Comparison of ENCODE assay signal across 29 cellular contexts in genomic region chr2:209519911-209520310, GRCh38.
DNase-seq lines count a peak whose midpoint lies in the region; ATAC-seq, FAIRE-seq and TF ChIP-seq lines count a peak whose summit lies in the region.
"Had no signal": no experiment of that assay in that cellular context is flagged by ENCODE, and none has a peak within 500 bp of the region (broad histone marks: within the 10 kb centered on the region; RNA-seq: fewer than 3 reads in every experiment).

No MANE protein-coding gene starts in this region.

- intact Hi-C loops in pancreas (cut with DNase I) = no loop called here

- TF ChIP-seq POLR2A in H1 (IDR thresholded peaks at IDR 0.05; ENCODE audit: control extremely low read depth in 1 of 2, low read depth in 2 of 2, low read length in 2 of 2) (no peak), H54 (IDR thresholded peaks at IDR 0.05; ENCODE audit: low read depth, low read length) (no peak)

- H4K8ac ChIP-seq in H1 (ENCODE audit: extremely low read depth, insufficient read depth, low read length) = no peak overlapping the region

- no peak overlapping the region for H4K5ac ChIP-seq in H1 (ENCODE audit: insufficient read length, low read depth, low read length)

- no peak overlapping the region for H3K56ac ChIP-seq in H1 (replicated peaks; ENCODE audit: insufficient read length, low read depth, low read length)

- no peak overlapping the region for H2BK5ac ChIP-seq in H1 (ENCODE audit: low read depth, low read length)

- H4K20me1 ChIP-seq in H1 (replicated peaks in 1 of 2; ENCODE audit: control insufficient read depth in 1 of 2, insufficient read depth in 2 of 2, low read length in 2 of 2) = peaks cover 0 to 2% of the 10 kb centered on the region in 2 experiments

- H2AFZ ChIP-seq in H1 (ENCODE audit: low read length) = no peak overlapping the region
- H2AFZ ChIP-seq: neural progenitor cell had no signal

- no peaks in the 10 kb centered on the region for H3K79me1 ChIP-seq in H1 (ENCODE audit: low read depth, low read length)

- no peak overlapping the region for H2BK12ac ChIP-seq in H1 (ENCODE audit: low read depth, low read length)

- H3K4me3 ChIP-seq in H1 (ENCODE audit: extremely low read depth in 1 of 4, insufficient read depth in 2 of 4, low read depth in 3 of 4, low read length in 4 of 4) (peak overlapping the region in 1 of 4 experiments; percentile 8; a peak in 1 of 8 replicates), pancreas (no peak overlapping the region)
- H3K4me3 ChIP-seq: neural progenitor cell, Peyer's patch, SJCRH30, tibial artery had no signal

- no peaks in the 10 kb centered on the region for H3K23me2 ChIP-seq in H1 (ENCODE audit: low read depth, low read length)

- no peaks in the 10 kb centered on the region for H3K79me2 ChIP-seq in H1 (ENCODE audit: control insufficient read depth in 1 of 2, insufficient read depth in 2 of 2, low read length in 2 of 2)

- no peak overlapping the region for H3K18ac ChIP-seq in H1 (ENCODE audit: extremely low read depth, low read length)

- no peaks in the 10 kb centered on the region for H3K36me3 ChIP-seq in H1 (ENCODE audit: control insufficient read depth in 2 of 4, insufficient read depth in 4 of 4, low read length in 3 of 4)
- no peaks in the 10 kb centered on the region for H3K36me3 ChIP-seq in pancreas
- H3K36me3 ChIP-seq: neural progenitor cell, Peyer's patch, SJCRH30, tibial artery had no signal

- H3K9me3 ChIP-seq in H1 (ENCODE audit: insufficient read depth in 2 of 2, low read depth in 1 of 2, low read length in 1 of 2) (peaks cover 3 to 4% of the 10 kb centered on the region in 2 experiments; a peak in 2 of 4 replicates), pancreas (no peaks in the 10 kb centered on the region)
- H3K9me3 ChIP-seq: Peyer's patch, SJCRH30, tibial artery had no signal

- no peak overlapping the region for H3K4ac ChIP-seq in H1 (replicated peaks; ENCODE audit: insufficient read length, low read depth, low read length)

- H3K9ac ChIP-seq in H1 (replicated peaks in 1 of 4; ENCODE audit: extremely low read depth in 1 of 4, low read depth in 3 of 4, low read length in 3 of 4) = no peak overlapping the region
- H3K9ac ChIP-seq: neural progenitor cell had no signal

- FAIRE-seq in H1 (lab: Jason Lieb, UNC) = peak; percentile 39
- no peak for FAIRE-seq in pancreas (lab: Jason Lieb, UNC)
- FAIRE-seq in H54 (lab: Jason Lieb, UNC) = no peak
- FAIRE-seq: TTC549 had no signal

- H2BK120ac ChIP-seq in H1 (replicated peaks; ENCODE audit: low read depth, low read length) = no peak overlapping the region

- CTCF ChIA-PET in H1 (lab: Charles Lee; ENCODE audit: partially characterized antibody) = interaction anchor here (0.7 kb wide), 1 partner anchor 441 kb away, joined by 3 read pairs; no protein-coding TSS in a partner anchor

- TF ChIP-seq EP300 in H1 (IDR thresholded peaks at IDR 0.05; ENCODE audit: borderline replicate concordance in 1 of 2, low read depth in 2 of 2, low read length in 2 of 2) = no peak

- no peak for TF ChIP-seq RAD21 in H1 (IDR thresholded peaks at IDR 0.05 in 1 of 2, conservative IDR thresholded peaks at IDR 0.05 in 1 of 2; ENCODE audit: low read depth in 2 of 2, low read length in 2 of 2)

- DNase-seq in DMS 273 treated with DMSO at 0.1 percent for 48 hours (lab: John Stamatoyannopoulos, UW) (peak; percentile 92), NCI-H1417 treated with DMSO at 0.1 percent for 48 hours (lab: John Stamatoyannopoulos, UW) (peak; percentile 43), NCI-H345 treated with DMSO at 0.1 percent for 48 hours (lab: John Stamatoyannopoulos, UW; ENCODE audit: unreplicated experiment) (peak; percentile 9), H1 (ENCODE audit: low read depth in 1 of 2, low spot score in 2 of 2) (no peak), pancreas (no peak), H54 (ENCODE audit: insufficient read length, low spot score) (no peak), NCI-H526 treated with DMSO at 0.1 percent for 48 hours (lab: John Stamatoyannopoulos, UW) (no peak)
- no peak for DNase-seq in activated CD4-positive, alpha-beta T cell treated with anti-CD3 and anti-CD28 coated beads, Interleukin-2, amount 50 U/mL, for 48 hours
- DNase-seq: activated CD4-positive, alpha-beta T cell treated with anti-CD3 and anti-CD28 coated beads for 36 hours; activated CD8-positive, alpha-beta memory T cell treated with anti-CD3 and anti-CD28 coated beads for 24 hours; activated gamma-delta T cell; activated naive CD8-positive, alpha-beta T cell treated with anti-CD3 and anti-CD28 coated beads, Interleukin-2, amount 50 U/mL, for 24 hours; activated T-cell treated with anti-CD3 and anti-CD28 coated beads, Interleukin-2, amount 50 U/mL, for 1 hour; Calu3; cerebellar nuclear complex; EL; head of caudate nucleus; left cardiac atrium; mammary epithelial cell; NCI-H187 treated with DMSO at 0.1 percent for 48 hours; Peyer's patch; SJCRH30; stimulated activated CD4-positive, alpha-beta T cell treated with anti-CD3 and anti-CD28 coated beads, Interleukin-15, amount 100 ng/mL, for 24 hours; stimulated activated naive CD8-positive, alpha-beta T cell treated with anti-CD3 and anti-CD28 coated beads, Interleukin-15, amount 100 ng/mL, for 72 hours; T-helper 1 cell; tibial artery had no signal

- H3K4me1 ChIP-seq in H1 (replicated peaks in 1 of 4; ENCODE audit: control insufficient read depth in 3 of 4, insufficient read depth in 4 of 4, low read length in 3 of 4) (peaks cover 0 to 4% (median 0%) of the 10 kb centered on the region in 4 experiments; a peak in 1 of 7 replicates), pancreas (no peaks in the 10 kb centered on the region)
- H3K4me1 ChIP-seq: Peyer's patch had no signal

- H2BK20ac ChIP-seq in H1 (ENCODE audit: low read length) = no peak overlapping the region

- no peak for ATAC-seq in pancreas
- ATAC-seq: activated CD4-positive, alpha-beta T cell treated with anti-CD3 and anti-CD28 coated beads for 36 hours; activated naive CD8-positive, alpha-beta T cell treated with anti-CD3 and anti-CD28 coated beads, Interleukin-2, amount 50 U/mL, for 24 hours; left cardiac atrium; stimulated activated naive CD8-positive, alpha-beta T cell treated with anti-CD3 and anti-CD28 coated beads, Interleukin-15, amount 100 ng/mL, for 72 hours had no signal

- no peak overlapping the region for H3K27ac ChIP-seq in H1 (ENCODE audit: low read depth, low read length)
- no peak overlapping the region for H3K27ac ChIP-seq in pancreas
- H3K27ac ChIP-seq: C4-2B, Peyer's patch, SJCRH30, tibial artery had no signal

- peaks cover 18 to 53% (median 23%) of the 10 kb centered on the region in 4 experiments for H3K27me3 ChIP-seq in H1 (replicated peaks in 1 of 4; ENCODE audit: control insufficient read depth in 3 of 4, extremely low read depth in 1 of 4, insufficient read depth in 3 of 4, low read length in 3 of 4)
- no peaks in the 10 kb centered on the region for H3K27me3 ChIP-seq in pancreas
- H3K27me3 ChIP-seq: neural progenitor cell, Peyer's patch, SJCRH30, tibial artery had no signal

- peak overlapping the region in 1 of 2 experiments; percentile 42; a peak in 2 of 4 replicates for H3K4me2 ChIP-seq in H1 (ENCODE audit: insufficient read depth in 1 of 2, low read depth in 2 of 2, low read length in 2 of 2)
- H3K4me2 ChIP-seq: neural progenitor cell had no signal

- H2AK5ac ChIP-seq in H1 (ENCODE audit: low read depth, low read length) = no peak overlapping the region

- no peak overlapping the region for H3K14ac ChIP-seq in H1 (ENCODE audit: insufficient read length)

- POLR2A ChIA-PET in H1 (lab: Charles Lee; ENCODE audit: partially characterized antibody) = no interaction called here

- no peak overlapping the region for H2BK15ac ChIP-seq in H1 (ENCODE audit: low read length)

- no peak overlapping the region for H3K23ac ChIP-seq in H1 (ENCODE audit: insufficient read length)

- no peak overlapping the region for H4K91ac ChIP-seq in H1 (replicated peaks; ENCODE audit: insufficient read length, low read length)

- no peak for TF ChIP-seq CTCF in H1 (IDR thresholded peaks at IDR 0.05; ENCODE audit: control extremely low read depth in 1 of 3, insufficient read depth in 1 of 3, low read depth in 1 of 3, low read length in 3 of 3)
- no peak for TF ChIP-seq CTCF in pancreas (IDR thresholded peaks at IDR 0.05)

TF ChIP-seq in H1, 55 proteins besides CTCF, POLR2A, EP300 and RAD21:
- TF ChIP-seq USF2 (IDR thresholded peaks at IDR 0.05; ENCODE audit: low read length) = peak; percentile 28; the same call in 1 of the 2 replicates
- TF ChIP-seq TEAD4 (IDR thresholded peaks at IDR 0.05; ENCODE audit: low read depth, low read length) = no peak
- TF ChIP-seq CBX8 (IDR thresholded peaks at IDR 0.05; ENCODE audit: borderline replicate concordance, low read depth, low read length) = no peak
- no peak for TF ChIP-seq GTF2F1 (IDR thresholded peaks at IDR 0.05; ENCODE audit: borderline replicate concordance, low read depth, low read length)
TF ChIP-seq in H1: peak in this region for 1.

Comparison
In these comparisons a context has a peak if more than half of its experiments do, and no peak if none do; other contexts are left out.
1. DNase-seq: peak in DMS 273 treated with DMSO at 0.1 percent for 48 hours (single experiment), NCI-H1417 treated with DMSO at 0.1 percent for 48 hours (single experiment) and NCI-H345 treated with DMSO at 0.1 percent for 48 hours (single experiment); none in H1 (0 of 2), pancreas (0 of 6), activated CD4-positive, alpha-beta T cell treated with anti-CD3 and anti-CD28 coated beads, Interleukin-2, amount 50 U/mL, for 48 hours (0 of 2), H54 (single experiment) and NCI-H526 treated with DMSO at 0.1 percent for 48 hours (single experiment).